Comparison of ENCODE assay signal across 15 cellular contexts in genomic region chr6:39995633-39996032, GRCh38.
DNase-seq lines count a peak whose midpoint lies in the region; ATAC-seq and TF ChIP-seq lines count a peak whose summit lies in the region.
"Had no signal": no experiment of that assay in that cellular context is flagged by ENCODE, and none has a peak within 500 bp of the region (broad histone marks: within the 10 kb centered on the region; RNA-seq: fewer than 3 reads in every experiment).

No MANE protein-coding gene starts in this region.

- no peaks in the 10 kb centered on the region for H3K36me3 ChIP-seq in mucosa of rectum (ENCODE audit: control insufficient read depth in 2 of 2, insufficient read depth in 2 of 2, low read length in 2 of 2)
- H3K36me3 ChIP-seq in naive thymus-derived CD4-positive, alpha-beta T cell (ENCODE audit: control insufficient read depth in 2 of 3, insufficient read depth in 3 of 3, low read length in 3 of 3), result no peaks in the 10 kb centered on the region
- H3K36me3 ChIP-seq: BLaER1 treated with 17β-estradiol and CSF1 and Interleukin-3, amounts not matched to agents 10 nM and 100 nM had no signal

- ATAC-seq in esophagus mucosa, result peak; percentile 58
- no peak for ATAC-seq in foreskin keratinocyte
- no peak for ATAC-seq in naive thymus-derived CD4-positive, alpha-beta T cell
- no peak for ATAC-seq in HG03457 (IDR thresholded peaks at IDR 0.05; ENCODE audit: unreplicated experiment)
- ATAC-seq: CD8-positive, alpha-beta T cell; GM23338 had no signal

- no peak overlapping the region for H3K4me3 Mint-ChIP-seq in naive thymus-derived CD4-positive, alpha-beta T cell
- H3K4me3 Mint-ChIP-seq: B cell; CD8-positive, alpha-beta T cell; GM23338 had no signal

- CTCF ChIA-PET in naive thymus-derived CD4-positive, alpha-beta T cell (lab: Charles Lee), result no interaction called here

- H3K27me3 ChIP-seq in mucosa of rectum (ENCODE audit: control insufficient read depth in 2 of 2, insufficient read depth in 2 of 2, low read length in 2 of 2) (no peaks in the 10 kb centered on the region), foreskin keratinocyte (no peaks in the 10 kb centered on the region)
- H3K27me3 ChIP-seq in naive thymus-derived CD4-positive, alpha-beta T cell (ENCODE audit: control insufficient read depth in 2 of 2, insufficient read depth in 2 of 2, low read length in 2 of 2), result no peaks in the 10 kb centered on the region
- H3K27me3 ChIP-seq: BLaER1 treated with 17β-estradiol and CSF1 and Interleukin-3, amounts not matched to agents 10 nM and 100 nM had no signal

- intact Hi-C loops in naive thymus-derived CD4-positive, alpha-beta T cell (cut with micrococcal nuclease), result no loop called here

- H3K36me3 Mint-ChIP-seq in naive thymus-derived CD4-positive, alpha-beta T cell, result peaks cover 2 to 34% (median 4%) of the 10 kb centered on the region in 5 donors
- H3K36me3 Mint-ChIP-seq: CD8-positive, alpha-beta T cell had no signal

- peaks cover 2 to 5% of the 10 kb centered on the region in 2 donors for H3K4me1 ChIP-seq in mucosa of rectum (ENCODE audit: control insufficient read depth in 2 of 2, insufficient read depth in 2 of 2, low read length in 2 of 2)
- H3K4me1 ChIP-seq in foreskin keratinocyte, result no peaks in the 10 kb centered on the region
- H3K4me1 ChIP-seq in naive thymus-derived CD4-positive, alpha-beta T cell (ENCODE audit: control insufficient read depth in 2 of 2, insufficient read depth in 2 of 2, low read length in 2 of 2), result no peaks in the 10 kb centered on the region
- H3K4me1 ChIP-seq: BLaER1 treated with 17β-estradiol and CSF1 and Interleukin-3, amounts not matched to agents 10 nM and 100 nM had no signal

- peaks cover 0 to 40% (median 32%) of the 10 kb centered on the region in 5 donors for H3K27me3 Mint-ChIP-seq in naive thymus-derived CD4-positive, alpha-beta T cell

- DNase-seq in NCI-H526 treated with DMSO at 0.1 percent for 48 hours (lab: John Stamatoyannopoulos, UW) (peak; percentile 95), foreskin keratinocyte (no peak)
- DNase-seq in naive thymus-derived CD4-positive, alpha-beta T cell, result no peak
- DNase-seq: Calu3; CD8-positive, alpha-beta T cell; DMS79 treated with DMSO at 0.1 percent for 48 hours; GF-D8; HCEC 1CT had no signal

- H3K27ac Mint-ChIP-seq in naive thymus-derived CD4-positive, alpha-beta T cell, result no peak overlapping the region
- H3K27ac Mint-ChIP-seq: B cell; CD8-positive, alpha-beta T cell; GM23338 had no signal

- no peak overlapping the region for H3K9ac ChIP-seq in mucosa of rectum (ENCODE audit: low read depth in 1 of 2, low read length in 2 of 2)
- H3K9ac ChIP-seq: BLaER1 treated with 17β-estradiol and CSF1 and Interleukin-3, amounts not matched to agents 10 nM and 100 nM had no signal

- H3K4me1 Mint-ChIP-seq in naive thymus-derived CD4-positive, alpha-beta T cell, result no peaks in the 10 kb centered on the region
- H3K4me1 Mint-ChIP-seq: B cell, GM23338 had no signal

- POLR2A ChIA-PET in naive thymus-derived CD4-positive, alpha-beta T cell (lab: Charles Lee), result no interaction called here

- H3K9me3 ChIP-seq in mucosa of rectum (ENCODE audit: control insufficient read depth in 2 of 2, low read length in 2 of 2), result peaks cover 9 to 23% of the 10 kb centered on the region in 2 donors
- H3K9me3 ChIP-seq in naive thymus-derived CD4-positive, alpha-beta T cell (ENCODE audit: control insufficient read depth in 2 of 3, low read length in 3 of 3), result peaks cover 0 to 25% (median 7%) of the 10 kb centered on the region in 3 experiments

- H3K27ac ChIP-seq in mucosa of rectum (ENCODE audit: low read depth in 2 of 2, low read length in 2 of 2) (peak overlapping the region; percentile 18 to 43), foreskin keratinocyte (no peak overlapping the region)
- no peak overlapping the region for H3K27ac ChIP-seq in naive thymus-derived CD4-positive, alpha-beta T cell (ENCODE audit: low read depth, low read length)
- H3K27ac ChIP-seq: BLaER1 treated with 17β-estradiol and CSF1 and Interleukin-3, amounts not matched to agents 10 nM and 100 nM; HL-60 had no signal

- no peak overlapping the region for H3K4me3 ChIP-seq in mucosa of rectum (ENCODE audit: low read length in 2 of 2)
- no peak overlapping the region for H3K4me3 ChIP-seq in naive thymus-derived CD4-positive, alpha-beta T cell (ENCODE audit: low read length)
- H3K4me3 ChIP-seq: BLaER1 treated with 17β-estradiol and CSF1 and Interleukin-3, amounts not matched to agents 10 nM and 100 nM; GM23338 had no signal

- no peak for TF ChIP-seq CTCF in foreskin keratinocyte (conservative IDR thresholded peaks at IDR 0.05)

- peaks cover 25 to 69% (median 41%) of the 10 kb centered on the region in 11 donors for H3K9me3 Mint-ChIP-seq in naive thymus-derived CD4-positive, alpha-beta T cell

Comparison
In these comparisons a context has a peak if more than half of its experiments do, and no peak if none do; other contexts are left out.
1. H3K27ac ChIP-seq: peak in mucosa of rectum (2 of 2); none in foreskin keratinocyte (single experiment) and naive thymus-derived CD4-positive, alpha-beta T cell (single experiment).